In the genomic region with DNA sequence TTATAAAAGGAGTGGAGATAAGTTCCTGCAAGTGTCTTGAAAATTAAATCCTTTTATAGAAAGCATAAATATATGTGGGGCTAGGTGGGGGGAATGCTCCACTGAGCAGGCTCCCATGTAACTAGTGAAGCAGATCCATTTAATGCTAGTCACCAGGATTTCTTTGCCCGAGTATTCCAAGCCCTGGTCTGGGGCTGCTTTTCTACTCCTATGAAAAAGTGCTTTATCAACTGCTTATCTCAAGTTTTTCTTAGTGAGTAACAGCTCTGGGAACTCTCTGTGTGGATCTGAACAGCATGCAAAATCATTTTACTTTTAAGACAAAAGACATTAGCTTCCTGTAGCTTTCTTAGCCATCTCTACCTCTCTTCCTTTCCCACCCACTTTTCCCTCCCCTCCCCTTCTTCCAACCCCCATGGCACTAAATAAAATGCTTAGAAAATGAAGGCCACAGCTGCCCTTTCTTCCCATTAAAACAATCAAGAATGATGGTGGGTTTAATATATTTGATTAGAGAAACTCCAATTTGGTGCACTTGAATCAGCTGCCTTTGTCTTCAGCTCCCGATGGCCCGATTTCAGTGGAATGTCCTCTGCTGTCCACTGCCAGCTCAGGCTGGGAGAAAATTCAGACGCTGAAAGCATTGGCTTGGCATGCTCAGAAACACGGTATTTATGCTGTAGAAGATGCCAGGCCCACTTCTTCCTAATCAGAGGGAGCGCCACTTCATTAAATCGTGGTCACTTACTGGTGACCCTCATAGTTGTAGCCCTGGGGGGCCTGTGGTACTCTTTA, we compare ENCODE assay signal across 9 cellular contexts.
DNase-seq lines count a peak whose midpoint lies in the region; ATAC-seq, FAIRE-seq and TF ChIP-seq lines count a peak whose summit lies in the region.
"Had no signal": no experiment of that assay in that cellular context is flagged by ENCODE, and none has a peak within 500 bp of the region (broad histone marks: within the 10 kb centered on the region; RNA-seq: fewer than 3 reads in every experiment).

No MANE protein-coding gene starts in this region.

- TF ChIP-seq POLR2A in GM12891 (IDR thresholded peaks at IDR 0.05; ENCODE audit: low read depth, low read length): no peak

- peak; percentile 71 for DNase-seq in astrocyte of the hippocampus (ENCODE audit: low read depth, low spot score)
- DNase-seq in hippocampal formation (lab: John Stamatoyannopoulos, UW): peak; percentile 17 to 51
- DNase-seq in GM12891 (ENCODE audit: insufficient read length, low spot score): no peak
- no peak for DNase-seq in cerebellar nuclear complex (lab: John Stamatoyannopoulos, UW)
- no peak for DNase-seq in HFFc6
- DNase-seq: NCI-H748 treated with DMSO at 0.1 percent for 48 hours had no signal

- H3K36me3 Mint-ChIP-seq in HFFc6 (ENCODE audit: low read depth): no peaks in the 10 kb centered on the region

- peak overlapping the region; percentile 47 for H3K4me3 ChIP-seq in Loucy (ENCODE audit: low read length, poor library complexity, severe bottlenecking)
- H3K4me3 ChIP-seq in skin epidermis: no peak overlapping the region

- no peaks in the 10 kb centered on the region for H3K36me3 ChIP-seq in Loucy (ENCODE audit: insufficient read depth, low read length)

- no peak overlapping the region for H3K27ac Mint-ChIP-seq in HFFc6

- no peaks in the 10 kb centered on the region; the same call in none of the 2 replicates for H3K9me3 Mint-ChIP-seq in HFFc6

- no peaks in the 10 kb centered on the region for H3K27me3 ChIP-seq in Loucy (ENCODE audit: insufficient read depth, low read length, poor library complexity, severe bottlenecking)

- peak overlapping the region; percentile 26 for H3K9ac ChIP-seq in Loucy (ENCODE audit: low read depth, low read length, poor library complexity, severe bottlenecking)

- H3F3A ChIP-seq in Loucy (ENCODE audit: low read depth): peaks cover 3% of the 10 kb centered on the region; the same call in 1 of the 2 replicates

- TF ChIP-seq CTCF in Loucy (conservative IDR thresholded peaks at IDR 0.05; ENCODE audit: low read length) (no peak), HFFc6 (IDR thresholded peaks at IDR 0.05) (no peak)

- no peaks in the 10 kb centered on the region; the same call in 1 of the 2 replicates for H3K4me1 Mint-ChIP-seq in HFFc6 (ENCODE audit: low read depth)

- H3K4me3 Mint-ChIP-seq in HFFc6: no peak overlapping the region

- no peaks in the 10 kb centered on the region for H4K20me1 ChIP-seq in Loucy (ENCODE audit: insufficient read depth, low read length, poor library complexity, severe bottlenecking)

- H3K4me1 ChIP-seq in Loucy (ENCODE audit: insufficient read depth, low read length, poor library complexity, severe bottlenecking): peaks cover 47% of the 10 kb centered on the region

- ATAC-seq in HG03280 (IDR thresholded peaks at IDR 0.05; ENCODE audit: unreplicated experiment): no peak

- H3K27me3 Mint-ChIP-seq in HFFc6 (ENCODE audit: insufficient read depth): peaks cover 3% of the 10 kb centered on the region

- H3K9me2 ChIP-seq in Loucy (replicated peaks; ENCODE audit: low read depth, low read length): no peaks in the 10 kb centered on the region

- H3K27ac ChIP-seq in skin epidermis: peak overlapping the region in 18 of 21 experiments; percentile 14 to 92 (median 74)

- H2AFZ ChIP-seq in Loucy (ENCODE audit: low read length): no peak overlapping the region

- no peak for FAIRE-seq in GM12891 (lab: Jason Lieb, UNC)

- H3K9me3 ChIP-seq in Loucy (ENCODE audit: insufficient read depth, low read depth, low read length): no peaks in the 10 kb centered on the region

- peak overlapping the region; percentile 49 for H3K4me2 ChIP-seq in Loucy (ENCODE audit: low read depth, low read length, poor library complexity, severe bottlenecking)

- no peaks in the 10 kb centered on the region for H3K79me2 ChIP-seq in Loucy (ENCODE audit: insufficient read depth, low read length)

TF ChIP-seq in GM12891, 5 proteins besides CTCF, POLR2A, EP300 and RAD21:
- TF ChIP-seq PAX5 (IDR thresholded peaks at IDR 0.05; ENCODE audit: insufficient read depth, low read length, severe bottlenecking): no peak
- no peak for TF ChIP-seq POLR2AphosphoS5 (IDR thresholded peaks at IDR 0.05; ENCODE audit: low read depth, low read length)
- no peak for TF ChIP-seq TAF1 (IDR thresholded peaks at IDR 0.05; ENCODE audit: low read depth, low read length)
- TF ChIP-seq SPI1 (IDR thresholded peaks at IDR 0.05; ENCODE audit: low read depth, low read length): no peak
- no peak for TF ChIP-seq POU2F2 (IDR thresholded peaks at IDR 0.05; ENCODE audit: low read depth, low read length)

Comparison
In these comparisons a context has a peak if more than half of its experiments do, and no peak if none do; other contexts are left out.
1. DNase-seq: peak in astrocyte of the hippocampus (single experiment) and hippocampal formation (2 of 2); none in GM12891 (single experiment), cerebellar nuclear complex (0 of 2) and HFFc6 (single experiment).